ENCODE assay signal across 1 cellular context in genomic region chr3:52534281-52535183, GRCh38.
TF ChIP-seq lines count a peak whose summit lies in the region.

No MANE protein-coding gene starts in this region.

TF ChIP-seq in K562, 482 proteins besides CTCF, POLR2A, EP300 and RAD21 (continued from another document):
- TF ChIP-seq BCLAF1 (IDR thresholded peaks at IDR 0.05; ENCODE audit: borderline replicate concordance in 1 of 2, control insufficient read depth in 1 of 2, low read depth in 2 of 2, low read length in 1 of 2): no peak
- TF ChIP-seq NUFIP1 (IDR thresholded peaks at IDR 0.05; ENCODE audit: partially characterized antibody): no peak
- TF ChIP-seq FOXK1 (CRISPR knock-in tag; IDR thresholded peaks at IDR 0.05; ENCODE audit: borderline replicate concordance): no peak
- TF ChIP-seq MAFG (tag; conservative IDR thresholded peaks at IDR 0.05): no peak
- TF ChIP-seq E2F3 (CRISPR knock-in tag; IDR thresholded peaks at IDR 0.05): no peak
- peak; percentile 40 to 44; a peak in 2 of 4 replicates for TF ChIP-seq NRF1 (conservative IDR thresholded peaks at IDR 0.05 in 1 of 2, IDR thresholded peaks at IDR 0.05 in 1 of 2)
- no peak for TF ChIP-seq ZMIZ1 (IDR thresholded peaks at IDR 0.05; ENCODE audit: low read depth in 2 of 2, low read length in 2 of 2)
- TF ChIP-seq RFX7 (CRISPR knock-in tag; IDR thresholded peaks at IDR 0.05): no peak
- peak in 1 of 2 experiments; percentile 56; a peak in 1 of 4 replicates for TF ChIP-seq SIN3A (IDR thresholded peaks at IDR 0.05; ENCODE audit: borderline replicate concordance in 2 of 2, control insufficient read depth in 1 of 2, low read depth in 2 of 2, low read length in 2 of 2)
- TF ChIP-seq HEY1 (CRISPR knock-in tag; IDR thresholded peaks at IDR 0.05; ENCODE audit: borderline replicate concordance): no peak
- TF ChIP-seq KDM5B (IDR thresholded peaks at IDR 0.05; ENCODE audit: insufficient replicate concordance, low read depth, low read length): peak; percentile 36
- TF ChIP-seq NCOA4 (IDR thresholded peaks at IDR 0.05; ENCODE audit: partially characterized antibody): no peak
- no peak for TF ChIP-seq ZNF23 (CRISPR knock-in tag; IDR thresholded peaks at IDR 0.05)
- no peak; the same call in none of the 2 replicates for TF ChIP-seq CC2D1A (IDR thresholded peaks at IDR 0.05)
- no peak for TF ChIP-seq POLR2AphosphoS5 (IDR thresholded peaks at IDR 0.05; ENCODE audit: control insufficient read depth, insufficient read depth, low read depth, low read length)
- no peak for TF ChIP-seq ADNP (tag; IDR thresholded peaks at IDR 0.05)
- no peak for TF ChIP-seq ZFP1 (CRISPR knock-in tag; IDR thresholded peaks at IDR 0.05)
- no peak for TF ChIP-seq FOXJ2 (tag; IDR thresholded peaks at IDR 0.05)
- peak; percentile 73 for TF ChIP-seq RBFOX2 (IDR thresholded peaks at IDR 0.05; ENCODE audit: low read depth, low read length)
- TF ChIP-seq SETDB1 (IDR thresholded peaks at IDR 0.05; ENCODE audit: low read length): no peak
- no peak for TF ChIP-seq SNRNP70 (optimal IDR thresholded peaks at IDR 0.05; ENCODE audit: low read depth, low read length)
